In the genomic region with DNA sequence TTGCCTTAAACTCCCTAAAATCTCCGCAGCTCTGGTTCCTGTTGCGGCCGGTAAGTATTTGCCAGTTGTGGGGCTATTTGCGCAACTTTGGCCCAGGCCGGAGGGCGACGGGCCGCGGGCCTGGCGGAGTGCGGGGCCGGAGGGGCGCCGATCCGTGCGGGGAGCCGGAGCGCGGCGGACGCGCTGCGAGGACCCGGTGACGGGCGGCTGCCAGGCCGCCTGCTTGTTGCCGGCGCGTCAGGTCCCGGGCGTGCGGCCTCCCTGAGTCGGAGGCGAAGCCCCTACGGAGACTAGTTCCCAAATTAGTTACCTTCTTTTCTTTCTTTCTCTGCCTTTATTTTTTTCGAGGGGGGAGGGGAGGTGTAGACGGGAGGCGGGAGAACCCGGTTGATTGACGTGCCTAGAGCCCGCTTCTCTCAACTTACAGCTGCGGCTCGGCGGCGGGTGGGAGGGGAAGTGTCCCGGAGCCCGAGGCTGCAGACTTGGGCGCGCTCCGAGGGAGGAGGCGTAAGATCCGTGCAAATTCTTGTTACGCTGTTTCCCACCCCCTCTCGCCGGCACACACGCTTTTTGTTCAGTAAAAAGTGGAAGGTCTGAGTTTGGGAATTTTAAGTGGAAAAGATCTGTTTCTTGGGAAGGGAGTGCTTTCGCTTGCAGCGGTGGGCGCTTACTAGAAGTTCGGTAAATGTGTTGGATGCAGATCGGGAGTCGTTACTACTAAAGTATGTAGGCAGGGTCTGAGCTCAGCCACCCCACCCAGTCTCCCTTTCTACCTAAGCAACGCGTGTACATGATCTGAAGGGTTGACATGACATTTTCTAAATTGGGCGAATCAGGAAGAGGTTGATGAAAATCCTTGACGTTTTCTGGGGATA, we compare ENCODE assay signal across 8 cellular contexts.
DNase-seq lines count a peak whose midpoint lies in the region; TF ChIP-seq lines count a peak whose summit lies in the region.

No MANE protein-coding gene starts in this region.

- H3K4me3 ChIP-seq in AG09309 (ENCODE audit: control insufficient read depth, low read depth, low read length), result peak overlapping the region; percentile 70
- H3K4me3 ChIP-seq in effector memory CD4-positive, alpha-beta T cell (ENCODE audit: insufficient read depth, low read depth, low read length, poor library complexity, severe bottlenecking), result peak overlapping the region; percentile 69

- no peaks in the 10 kb centered on the region for H3K27me3 ChIP-seq in effector memory CD4-positive, alpha-beta T cell (replicated peaks; ENCODE audit: control insufficient read depth, insufficient read depth, low read length, poor library complexity, severe bottlenecking)

- no peak for TF ChIP-seq CTCF in AG09309 (IDR thresholded peaks at IDR 0.05; ENCODE audit: control insufficient read depth, insufficient read depth, low read depth, low read length, missing control alignments)

- no peaks in the 10 kb centered on the region for H3K36me3 ChIP-seq in effector memory CD4-positive, alpha-beta T cell (ENCODE audit: control insufficient read depth, insufficient read depth, low read length)

- peaks cover 42% of the 10 kb centered on the region for H3K4me1 ChIP-seq in effector memory CD4-positive, alpha-beta T cell (ENCODE audit: control insufficient read depth, insufficient read depth, low read length, poor library complexity, severe bottlenecking)

- no peaks in the 10 kb centered on the region for H3K9me3 ChIP-seq in effector memory CD4-positive, alpha-beta T cell (ENCODE audit: control insufficient read depth, low read length)

- H3K27ac ChIP-seq in effector memory CD4-positive, alpha-beta T cell (ENCODE audit: insufficient read depth, low read length, poor library complexity, severe bottlenecking), result peak overlapping the region; percentile 100

- DNase-seq in AG09309 (ENCODE audit: low read depth) (peak; percentile 42), GM19238 (ENCODE audit: insufficient read length, low spot score) (peak; percentile 52), HK-2 (ENCODE audit: unreplicated experiment) (peak; percentile 83), NOMO-1 (lab: John Stamatoyannopoulos, UW; ENCODE audit: unreplicated experiment in 2 of 2) (peak; percentile 80 to 89), medulla oblongata (ENCODE audit: extremely low spot score) (peak; percentile 95)
- peak; percentile 71 to 75 for DNase-seq in activated CD8-positive, alpha-beta memory T cell treated with anti-CD3 and anti-CD28 coated beads for 4 hours (ENCODE audit: low read depth in 2 of 2)
- peak; percentile 71 to 79 (median 74) for DNase-seq in effector memory CD4-positive, alpha-beta T cell
- DNase-seq in stimulated activated CD4-positive, alpha-beta T cell treated with anti-CD3 and anti-CD28 coated beads, TNF-alpha, amount 100 ng/mL, for 24 hours (ENCODE audit: low read depth in 3 of 3), result peak; percentile 66 to 83 (median 70)

Comparison
In these comparisons a context has a peak if more than half of its experiments do, and no peak if none do; other contexts are left out.
1. Peak in every context shown above with its lines: DNase-seq, H3K4me3 ChIP-seq and H3K27ac ChIP-seq.
2. DNase-seq: peak in every context shown above with its lines; median percentile 95 in medulla oblongata; 84 in NOMO-1; 83 in HK-2; 74 in effector memory CD4-positive, alpha-beta T cell; 73 in activated CD8-positive, alpha-beta memory T cell treated with anti-CD3 and anti-CD28 coated beads for 4 hours; 70 in stimulated activated CD4-positive, alpha-beta T cell treated with anti-CD3 and anti-CD28 coated beads, TNF-alpha, amount 100 ng/mL, for 24 hours; 52 in GM19238; 42 in AG09309.